In the genomic region with DNA sequence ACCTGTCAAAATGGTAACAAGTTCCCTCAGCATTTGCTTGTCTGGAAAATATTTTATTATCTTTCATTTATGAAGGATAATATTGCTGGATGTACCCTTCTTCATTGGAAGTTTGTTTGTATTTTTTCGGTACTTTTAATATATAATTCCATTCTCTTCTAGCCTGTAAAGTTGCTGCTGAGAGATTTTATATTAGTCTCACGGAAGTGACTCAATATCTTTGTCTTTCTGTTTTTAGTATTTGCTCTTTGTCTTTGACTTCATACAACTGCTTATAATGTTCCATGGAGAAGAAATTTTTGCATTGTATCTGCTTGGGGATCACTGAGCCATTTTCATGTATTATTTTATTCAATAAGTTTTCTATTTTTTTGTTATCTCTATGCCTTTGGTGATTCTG, we compare ENCODE assay signal across 26 cellular contexts.
DNase-seq lines count a peak whose midpoint lies in the region; ATAC-seq, FAIRE-seq and TF ChIP-seq lines count a peak whose summit lies in the region.
"Had no signal": no experiment of that assay in that cellular context is flagged by ENCODE, and none has a peak within 500 bp of the region (broad histone marks: within the 10 kb centered on the region; RNA-seq: fewer than 3 reads in every experiment).

No MANE protein-coding gene starts in this region.

- no TSS peak for BruUV-seq in endothelial cell of umbilical vein (replicated peaks; lab: Mats Ljungman, UMichigan)

- no peak overlapping the region for H3K4me3 Mint-ChIP-seq in activated CD8-positive, alpha-beta T cell treated with anti-CD3 and anti-CD28 coated beads for 36 hours
- H3K4me3 Mint-ChIP-seq: CD14-positive monocyte; CD4-positive, alpha-beta T cell; CD8-positive, alpha-beta memory T cell had no signal

- peak overlapping the region; percentile 90 for H3K27ac ChIP-seq in endothelial cell of umbilical vein (ENCODE audit: insufficient read depth, low read depth, low read length)
- H3K27ac ChIP-seq: A549; BLaER1 treated with 17β-estradiol and CSF1 and Interleukin-3, amounts not matched to agents 10 nM and 100 nM; GM23248 had no signal

- no peak for ATAC-seq in activated CD8-positive, alpha-beta T cell treated with anti-CD3 and anti-CD28 coated beads for 36 hours
- ATAC-seq: A549 had no signal

- peaks cover 13% of the 10 kb centered on the region for H3K9me3 Mint-ChIP-seq in activated CD8-positive, alpha-beta T cell treated with anti-CD3 and anti-CD28 coated beads for 36 hours

- H3K9me1 ChIP-seq in endothelial cell of umbilical vein (replicated peaks; ENCODE audit: control insufficient read depth, extremely low read depth, insufficient read depth, low read length) = no peaks in the 10 kb centered on the region

- no peak overlapping the region for H3K27ac Mint-ChIP-seq in activated CD8-positive, alpha-beta T cell treated with anti-CD3 and anti-CD28 coated beads for 36 hours
- H3K27ac Mint-ChIP-seq: CD14-positive monocyte; CD4-positive, alpha-beta T cell; CD8-positive, alpha-beta memory T cell had no signal

- CTCF ChIA-PET in endothelial cell of umbilical vein (lab: Charles Lee) = no interaction called here
- CTCF ChIA-PET in activated CD8-positive, alpha-beta T cell treated with anti-CD3 and anti-CD28 coated beads for 36 hours (lab: Charles Lee) = no interaction called here

- no peaks in the 10 kb centered on the region for H3K79me2 ChIP-seq in endothelial cell of umbilical vein (ENCODE audit: control insufficient read depth, insufficient read depth, low read length)

- POLR2A ChIA-PET in endothelial cell of umbilical vein (lab: Charles Lee) = no interaction called here
- POLR2A ChIA-PET in activated CD8-positive, alpha-beta T cell treated with anti-CD3 and anti-CD28 coated beads for 36 hours (lab: Charles Lee) = no interaction called here

- no peaks in the 10 kb centered on the region for H3K4me1 Mint-ChIP-seq in activated CD8-positive, alpha-beta T cell treated with anti-CD3 and anti-CD28 coated beads for 36 hours (ENCODE audit: low read depth)
- H3K4me1 Mint-ChIP-seq: CD14-positive monocyte had no signal

- peak overlapping the region; percentile 85 for H3K4me2 ChIP-seq in endothelial cell of umbilical vein (ENCODE audit: insufficient read depth, low read length)
- H3K4me2 ChIP-seq: A549; BLaER1 treated with 17β-estradiol and CSF1 and Interleukin-3, amounts not matched to agents 10 nM and 100 nM had no signal

- dilution Hi-C loops in endothelial cell of umbilical vein (cut with MboI; ENCODE audit: extremely low pct_ligation_motif_present, low sequenced_read_pairs) = no loop called here

- H3K4me3 ChIP-seq in endothelial cell of umbilical vein (replicated peaks in 1 of 3; ENCODE audit: insufficient read depth in 1 of 3, low read depth in 1 of 3, low read length in 3 of 3) = peak overlapping the region in 1 of 3 experiments; percentile 40
- H3K4me3 ChIP-seq: A549; BLaER1 treated with 17β-estradiol and CSF1 and Interleukin-3, amounts not matched to agents 10 nM and 100 nM; GM23248 had no signal

- TF ChIP-seq CTCF in D721Med (IDR thresholded peaks at IDR 0.05; ENCODE audit: insufficient read depth, missing control alignments) = no peak
- TF ChIP-seq CTCF in endothelial cell of umbilical vein (IDR thresholded peaks at IDR 0.05; ENCODE audit: extremely low read depth in 1 of 2, insufficient read depth in 1 of 2, low read depth in 1 of 2, low read length in 2 of 2) = no peak
- no peak for TF ChIP-seq CTCF in activated CD8-positive, alpha-beta T cell treated with anti-CD3 and anti-CD28 coated beads for 36 hours (IDR thresholded peaks at IDR 0.05)

- H2AFZ ChIP-seq in endothelial cell of umbilical vein (ENCODE audit: low read depth, low read length) = no peak overlapping the region
- H2AFZ ChIP-seq: GM23248 had no signal

- no peaks in the 10 kb centered on the region for H3K27me3 Mint-ChIP-seq in activated CD8-positive, alpha-beta T cell treated with anti-CD3 and anti-CD28 coated beads for 36 hours
- H3K27me3 Mint-ChIP-seq: CD4-positive, alpha-beta T cell; CD8-positive, alpha-beta memory T cell had no signal

- FAIRE-seq in D721Med (lab: Jason Lieb, UNC) (peak; percentile 66), endothelial cell of umbilical vein (lab: Jason Lieb, UNC) (no peak)
- FAIRE-seq: A549, GM12891, GM18507, GM19239, H1 had no signal

- no peaks in the 10 kb centered on the region for H3K9me3 ChIP-seq in endothelial cell of umbilical vein (replicated peaks; ENCODE audit: control insufficient read depth, insufficient read depth, low read length)
- H3K9me3 ChIP-seq: A549; BE2C; BLaER1 treated with 17β-estradiol and CSF1 and Interleukin-3, amounts not matched to agents 10 nM and 100 nM had no signal

- no peaks in the 10 kb centered on the region for H4K20me1 ChIP-seq in endothelial cell of umbilical vein (replicated peaks; ENCODE audit: control insufficient read depth, extremely low read depth, insufficient read depth, low read length)
- H4K20me1 ChIP-seq: BLaER1 treated with 17β-estradiol and CSF1 and Interleukin-3, amounts not matched to agents 10 nM and 100 nM had no signal

- no peaks in the 10 kb centered on the region for H3K36me3 ChIP-seq in endothelial cell of umbilical vein (ENCODE audit: control insufficient read depth in 2 of 2, extremely low read depth in 1 of 2, insufficient read depth in 2 of 2, low read length in 2 of 2)
- H3K36me3 ChIP-seq: BE2C; BLaER1 treated with 17β-estradiol and CSF1 and Interleukin-3, amounts not matched to agents 10 nM and 100 nM had no signal

- TF ChIP-seq POLR2A in endothelial cell of umbilical vein (IDR thresholded peaks at IDR 0.05; ENCODE audit: low read depth, low read length) = no peak

- H3K27me3 ChIP-seq in endothelial cell of umbilical vein (ENCODE audit: control insufficient read depth in 2 of 2, insufficient read depth in 2 of 2, low read length in 2 of 2) = no peaks in the 10 kb centered on the region
- H3K27me3 ChIP-seq: BE2C; BLaER1 treated with 17β-estradiol and CSF1 and Interleukin-3, amounts not matched to agents 10 nM and 100 nM had no signal

- peak overlapping the region; percentile 79 for H3K9ac ChIP-seq in endothelial cell of umbilical vein (replicated peaks; ENCODE audit: extremely low read depth, insufficient read depth, low read length)
- H3K9ac ChIP-seq: BLaER1 treated with 17β-estradiol and CSF1 and Interleukin-3, amounts not matched to agents 10 nM and 100 nM; GM23248 had no signal

- no peaks in the 10 kb centered on the region for H3K36me3 Mint-ChIP-seq in activated CD8-positive, alpha-beta T cell treated with anti-CD3 and anti-CD28 coated beads for 36 hours (ENCODE audit: low read depth)
- H3K36me3 Mint-ChIP-seq: CD14-positive monocyte; CD8-positive, alpha-beta memory T cell had no signal

- intact Hi-C loops in endothelial cell of umbilical vein (cut with micrococcal nuclease) = loop anchor here (10.0 kb wide), 1 partner anchor 1005 kb away; no protein-coding TSS in a partner anchor
- intact Hi-C loops in activated CD8-positive, alpha-beta T cell treated with anti-CD3 and anti-CD28 coated beads for 36 hours (cut with micrococcal nuclease) = no loop called here

- peaks cover 22% of the 10 kb centered on the region for H3K4me1 ChIP-seq in endothelial cell of umbilical vein (ENCODE audit: control insufficient read depth, extremely low read depth, insufficient read depth, low read length)
- H3K4me1 ChIP-seq: A549; BE2C; BLaER1 treated with 17β-estradiol and CSF1 and Interleukin-3, amounts not matched to agents 10 nM and 100 nM had no signal

- no peak for DNase-seq in D721Med (ENCODE audit: insufficient read length, low spot score)
- peak; percentile 8 for DNase-seq in HT1080 (ENCODE audit: low read depth)
- DNase-seq in endothelial cell of umbilical vein (ENCODE audit: low read depth, low spot score) = peak; percentile 80
- no peak for DNase-seq in activated CD8-positive, alpha-beta T cell treated with anti-CD3 and anti-CD28 coated beads for 36 hours
- DNase-seq in NCI-H82 (lab: John Stamatoyannopoulos, UW) = no peak
- DNase-seq in D341Med (ENCODE audit: low spot score) = no peak
- DNase-seq: 8988T; ACHN; AML-193; BE2C; CD4-positive, alpha-beta T cell; CD8-positive, alpha-beta memory T cell; DMS 273 treated with DMSO at 0.1 percent for 48 hours; DMS79; EL; GF-D8; GM23248; H7; HCEC 1CT had no signal

TF ChIP-seq in endothelial cell of umbilical vein, 7 proteins besides CTCF, POLR2A, EP300 and RAD21:
- TF ChIP-seq JUN (IDR thresholded peaks at IDR 0.05; ENCODE audit: borderline replicate concordance, insufficient read depth, insufficient read length, low read depth) = peak; percentile 38
- TF ChIP-seq GATA2 (IDR thresholded peaks at IDR 0.05; ENCODE audit: insufficient read depth, insufficient read length, low read depth, low read length) = no peak
- TF ChIP-seq, protein P1, sequence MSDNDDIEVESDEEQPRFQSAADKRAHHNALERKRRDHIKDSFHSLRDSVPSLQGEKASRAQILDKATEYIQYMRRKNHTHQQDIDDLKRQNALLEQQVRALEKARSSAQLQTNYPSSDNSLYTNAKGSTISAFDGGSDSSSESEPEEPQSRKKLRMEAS (IDR thresholded peaks at IDR 0.05; ENCODE audit: insufficient read depth, insufficient read length) = no peak
- peak; percentile 26 for TF ChIP-seq FOS (IDR thresholded peaks at IDR 0.05; ENCODE audit: borderline replicate concordance, insufficient read depth, low read length)

Comparison
In these comparisons a context has a peak if more than half of its experiments do, and no peak if none do; other contexts are left out.
1. DNase-seq: peak in HT1080 (single experiment) and endothelial cell of umbilical vein (single experiment); none in D721Med (single experiment), activated CD8-positive, alpha-beta T cell treated with anti-CD3 and anti-CD28 coated beads for 36 hours (single experiment), NCI-H82 (single experiment) and D341Med (single experiment).